ENCODE assay signal across 8 cellular contexts in the genomic region with DNA sequence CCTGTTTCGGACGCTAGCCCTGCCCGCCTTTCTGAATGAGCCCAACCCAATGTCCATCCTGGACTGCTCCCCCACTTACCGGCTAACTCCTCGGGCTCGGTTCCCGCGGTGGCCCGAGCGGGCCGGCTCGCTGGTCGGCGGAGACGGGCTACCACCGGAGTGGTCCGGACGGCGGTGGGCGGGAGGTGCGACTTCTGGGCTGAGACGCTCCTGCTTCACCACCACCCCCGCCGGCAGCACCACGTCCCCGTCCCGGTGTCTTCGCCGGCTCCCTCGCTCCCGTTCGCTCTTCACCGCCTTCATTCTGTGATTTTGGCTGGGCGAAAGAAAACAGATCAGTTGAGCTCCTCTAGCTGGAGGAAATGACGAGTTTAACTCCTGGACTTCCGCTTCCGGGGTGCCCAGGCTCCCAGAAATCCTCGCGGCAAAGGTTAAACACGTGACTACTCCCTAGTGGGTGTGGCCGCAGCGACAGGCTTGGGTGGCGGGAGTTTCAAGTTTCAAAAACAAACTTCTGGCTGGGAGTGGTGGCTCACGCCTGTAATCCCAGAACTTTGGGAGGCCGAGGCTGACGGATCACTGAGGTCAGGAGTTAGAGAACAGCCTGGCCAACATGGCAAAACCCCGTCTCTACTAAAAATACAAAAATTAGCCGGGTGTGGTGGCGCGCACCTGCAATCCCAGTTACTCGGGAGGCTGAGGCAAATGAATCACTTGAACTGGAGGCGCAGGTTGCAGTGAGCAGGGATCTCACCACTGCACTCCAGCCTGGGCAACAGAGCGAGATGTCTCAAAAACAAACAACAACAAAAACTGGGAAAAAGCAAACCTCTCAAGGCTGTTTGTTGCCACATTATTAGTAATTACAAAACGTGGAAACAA. TPM values are rescaled to one million over a fixed set of nuclear protein-coding genes. Genes with fewer than 3 reads are reported as not detected.
DNase-seq lines count a peak whose midpoint lies in the region; ATAC-seq and TF ChIP-seq lines count a peak whose summit lies in the region.

A gene with protein sequence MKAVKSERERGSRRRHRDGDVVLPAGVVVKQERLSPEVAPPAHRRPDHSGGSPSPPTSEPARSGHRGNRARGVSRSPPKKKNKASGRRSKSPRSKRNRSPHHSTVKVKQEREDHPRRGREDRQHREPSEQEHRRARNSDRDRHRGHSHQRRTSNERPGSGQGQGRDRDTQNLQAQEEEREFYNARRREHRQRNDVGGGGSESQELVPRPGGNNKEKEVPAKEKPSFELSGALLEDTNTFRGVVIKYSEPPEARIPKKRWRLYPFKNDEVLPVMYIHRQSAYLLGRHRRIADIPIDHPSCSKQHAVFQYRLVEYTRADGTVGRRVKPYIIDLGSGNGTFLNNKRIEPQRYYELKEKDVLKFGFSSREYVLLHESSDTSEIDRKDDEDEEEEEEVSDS (minus strand): TSS at position 367 of the 882 bp plus-strand sequence. CDS start 64 bp downstream, at position 303.

- H3K9me3 Mint-ChIP-seq in activated T-helper 2 cell treated with anti-CD3 and anti-CD28 coated beads, Interferon-gamma antibody, Interleukin-2, Interleukin-4, amounts not matched to agents 10 μg/mL and 5 μg/mL and 100 μg/mL, durations not matched to agents 14 hours and 24 hours and 36 hours = no peaks in the 10 kb centered on the region
- no peaks in the 10 kb centered on the region for H3K9me3 Mint-ChIP-seq in natural killer cell

- peaks cover 43% of the 10 kb centered on the region for H3K36me3 Mint-ChIP-seq in activated T-helper 2 cell treated with anti-CD3 and anti-CD28 coated beads, Interferon-gamma antibody, Interleukin-2, Interleukin-4, amounts not matched to agents 10 μg/mL and 5 μg/mL and 100 μg/mL, durations not matched to agents 14 hours and 24 hours and 36 hours (ENCODE audit: low read depth)
- no peaks in the 10 kb centered on the region for H3K36me3 Mint-ChIP-seq in natural killer cell

- peak; percentile 59 for TF ChIP-seq POLR2A in Raji (IDR thresholded peaks at IDR 0.05; ENCODE audit: insufficient read depth, low read depth, low read length)

- intact Hi-C loops in activated T-helper 2 cell treated with anti-CD3 and anti-CD28 coated beads, Interferon-gamma antibody, Interleukin-2, Interleukin-4, amounts not matched to agents 10 μg/mL and 5 μg/mL and 100 μg/mL, durations not matched to agents 14 hours and 24 hours and 36 hours (cut with micrococcal nuclease) = loop anchor here (1.0 to 5.0 kb wide), 5 partner anchors 42 to 253 kb away; a partner anchor contains a TSS
- intact Hi-C loops in natural killer cell (cut with micrococcal nuclease) = loop anchor here (2.0 to 5.0 kb wide), 2 partner anchors 39 to 43 kb away; a partner anchor contains a TSS

- no peak for TF ChIP-seq CTCF in natural killer cell (IDR thresholded peaks at IDR 0.05)

- H3K4me3 Mint-ChIP-seq in activated T-helper 2 cell treated with anti-CD3 and anti-CD28 coated beads, Interferon-gamma antibody, Interleukin-2, Interleukin-4, amounts not matched to agents 10 μg/mL and 5 μg/mL and 100 μg/mL, durations not matched to agents 14 hours and 24 hours and 36 hours (ENCODE audit: low read depth) = peak within 1 kb of the TSS; percentile 98
- peak within 1 kb of the TSS; percentile 99 for H3K4me3 Mint-ChIP-seq in natural killer cell

- no peaks in the 10 kb centered on the region for H3K27me3 Mint-ChIP-seq in activated T-helper 2 cell treated with anti-CD3 and anti-CD28 coated beads, Interferon-gamma antibody, Interleukin-2, Interleukin-4, amounts not matched to agents 10 μg/mL and 5 μg/mL and 100 μg/mL, durations not matched to agents 14 hours and 24 hours and 36 hours (ENCODE audit: low read depth)
- H3K27me3 Mint-ChIP-seq in natural killer cell (ENCODE audit: low read depth in 2 of 2) = peaks cover 0 to 2% of the 10 kb centered on the region in 2 donors

- DNase-seq in DMS153 treated with DMSO at 0.1 percent for 48 hours (lab: John Stamatoyannopoulos, UW; ENCODE audit: unreplicated experiment) (peak; percentile 97), GOT3 (lab: John Stamatoyannopoulos, UW) (peak; percentile 40), M059J (ENCODE audit: low read depth) (peak; percentile 94), fibroblast of peridontal ligament (ENCODE audit: extremely low read depth) (peak; percentile 90), natural killer cell (peak; percentile 85)
- DNase-seq in activated T-helper 2 cell treated with anti-CD3 and anti-CD28 coated beads, Interferon-gamma antibody, Interleukin-2, Interleukin-4, amounts not matched to agents 10 μg/mL and 5 μg/mL and 100 μg/mL, durations not matched to agents 14 hours and 24 hours and 36 hours (ENCODE audit: low spot score) = peak; percentile 89
- peak; percentile 81 to 93 (median 90) for DNase-seq in stimulated activated naive CD4-positive, alpha-beta T cell (lab: John Stamatoyannopoulos, UW)

- H3K4me1 Mint-ChIP-seq in activated T-helper 2 cell treated with anti-CD3 and anti-CD28 coated beads, Interferon-gamma antibody, Interleukin-2, Interleukin-4, amounts not matched to agents 10 μg/mL and 5 μg/mL and 100 μg/mL, durations not matched to agents 14 hours and 24 hours and 36 hours (ENCODE audit: low read depth) = peaks cover 41% of the 10 kb centered on the region
- peaks cover 38 to 45% of the 10 kb centered on the region in 2 donors for H3K4me1 Mint-ChIP-seq in natural killer cell

- H3K27ac Mint-ChIP-seq in activated T-helper 2 cell treated with anti-CD3 and anti-CD28 coated beads, Interferon-gamma antibody, Interleukin-2, Interleukin-4, amounts not matched to agents 10 μg/mL and 5 μg/mL and 100 μg/mL, durations not matched to agents 14 hours and 24 hours and 36 hours = peak within 1 kb of the TSS; percentile 93
- peak within 1 kb of the TSS; percentile 93 to 98 for H3K27ac Mint-ChIP-seq in natural killer cell

- peak; percentile 94 to 99 (median 94) for ATAC-seq in natural killer cell

RNA-seq across cellular contexts. Expression of the gene that starts here (rescaled TPM):
- 6.4 and 24.4 TPM in 2 replicates for total RNA-seq in M059J (2014; rRNA removed; shearing (Covaris generic))
- total RNA-seq in activated T-helper 2 cell treated with anti-CD3 and anti-CD28 coated beads, Interferon-gamma antibody, Interleukin-2, Interleukin-4, amounts not matched to agents 10 μg/mL and 5 μg/mL and 100 μg/mL, durations not matched to agents 14 hours and 24 hours and 36 hours = 26.1 and 27.8 TPM in 2 replicates
- 10 to 100 TPM; 67.2 to 74.8 (median 68.1) TPM for total RNA-seq in natural killer cell

Comparison
In these comparisons a context has a peak if more than half of its experiments do, and no peak if none do; other contexts are left out.
1. Peak in every context shown above with its lines: DNase-seq and ATAC-seq.
2. DNase-seq: peak in every context shown above with its lines; median percentile 97 in DMS153 treated with DMSO at 0.1 percent for 48 hours; 94 in M059J; 90 in fibroblast of peridontal ligament; 90 in stimulated activated naive CD4-positive, alpha-beta T cell; 89 in activated T-helper 2 cell treated with anti-CD3 and anti-CD28 coated beads, Interferon-gamma antibody, Interleukin-2, Interleukin-4, amounts not matched to agents 10 μg/mL and 5 μg/mL and 100 μg/mL, durations not matched to agents 14 hours and 24 hours and 36 hours; 85 in natural killer cell; 40 in GOT3.